ENCODE assay signal across 27 cellular contexts in the genomic region with DNA sequence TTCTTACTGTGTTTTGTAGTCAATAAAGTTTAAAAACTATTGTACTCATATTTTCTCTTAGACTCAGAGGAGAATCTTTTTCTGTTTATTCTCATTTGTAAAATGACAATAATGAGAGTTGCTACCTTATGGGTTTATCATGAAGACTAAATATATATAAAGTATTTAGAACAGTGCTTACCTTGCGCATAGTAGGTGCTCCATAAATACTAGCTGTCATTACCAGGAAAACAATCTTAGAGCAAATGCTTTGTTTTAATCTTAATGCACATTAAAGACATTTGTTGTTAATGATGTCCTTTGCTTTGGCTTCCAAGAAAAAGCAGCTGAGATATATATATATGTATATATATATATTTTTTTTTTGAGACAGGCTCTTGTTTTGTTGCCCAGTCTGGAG.
"Had no signal": no experiment of that assay in that cellular context is flagged by ENCODE, and none has a peak within 500 bp of the region (broad histone marks: within the 10 kb centered on the region; RNA-seq: fewer than 3 reads in every experiment).

No MANE protein-coding gene starts in this region.

- H2AFZ ChIP-seq: hepatocyte had no signal

- H3K4me3 ChIP-seq: colonic mucosa, coronary artery, esophagus muscularis mucosa, esophagus squamous epithelium, gastrocnemius medialis, gastroesophageal sphincter, heart left ventricle, heart right ventricle, hepatocyte had no signal

- DNase-seq: colonic mucosa; cortex of kidney; dermis blood vessel endothelial cell; dorsolateral prefrontal cortex; effector CD4-positive, alpha-beta T cell; effector CD8-positive, alpha-beta T cell; effector memory CD4-positive, alpha-beta T cell; effector memory CD8-positive, alpha-beta T cell; endodermal cell; erythroblast; esophagus squamous epithelium; foreskin fibroblast; foreskin keratinocyte; gastrocnemius medialis; glutamatergic neuron; head of caudate nucleus; heart left ventricle; heart right ventricle had no signal

- H3K4me1 ChIP-seq: colonic mucosa, esophagus muscularis mucosa, esophagus squamous epithelium, foreskin keratinocyte, gastrocnemius medialis, gastroesophageal sphincter had no signal

- FAIRE-seq: colon, endometrium, endothelial cell of umbilical vein, frontal cortex had no signal

- ATAC-seq: effector memory CD8-positive, alpha-beta T cell; foreskin keratinocyte; gastrocnemius medialis; gastroesophageal sphincter; heart left ventricle; heart right ventricle had no signal

- H3K9me3 ChIP-seq: colonic mucosa, esophagus muscularis mucosa, esophagus squamous epithelium, gastrocnemius medialis, gastroesophageal sphincter, heart left ventricle, heart right ventricle had no signal

- H3K27ac ChIP-seq: colonic mucosa, coronary artery, epithelial cell of prostate, esophagus muscularis mucosa, esophagus squamous epithelium, foreskin keratinocyte, gastrocnemius medialis, gastroesophageal sphincter, heart left ventricle, heart right ventricle, hepatocyte had no signal

- H3K4me2 ChIP-seq: hepatocyte had no signal

- H3K27me3 ChIP-seq: colonic mucosa, dorsolateral prefrontal cortex, esophagus muscularis mucosa, esophagus squamous epithelium, foreskin keratinocyte, gastrocnemius medialis, gastroesophageal sphincter, heart left ventricle, heart right ventricle, hepatocyte had no signal
